24 cellular contexts compared by ENCODE assay signal in genomic region chrX:20240201-20240600, GRCh38. TPM values are rescaled to one million over a fixed set of nuclear protein-coding genes. Genes with fewer than 3 reads are reported as not detected.
DNase-seq lines count a peak whose midpoint lies in the region; ATAC-seq, FAIRE-seq and TF ChIP-seq lines count a peak whose summit lies in the region.
"Had no signal": no experiment of that assay in that cellular context is flagged by ENCODE, and none has a peak within 500 bp of the region (broad histone marks: within the 10 kb centered on the region; RNA-seq: fewer than 3 reads in every experiment).

No MANE protein-coding gene starts in this region.

- no peak for TF ChIP-seq POLR2A in GM12878 (IDR thresholded peaks at IDR 0.05; ENCODE audit: low read depth, low read length)

- POLR2A ChIA-PET in GM12878 (lab: Charles Lee): no interaction called here

- no peak overlapping the region for H3K4me3 ChIP-seq in CD4-positive, CD25-positive, alpha-beta regulatory T cell (ENCODE audit: low read depth, low read length)
- H3K4me3 ChIP-seq in GM12878 (no peak overlapping the region), fibroblast of the aortic adventitia (ENCODE audit: low read depth, low read length) (no peak overlapping the region), neural progenitor cell (no peak overlapping the region)
- H3K4me3 ChIP-seq: A549; BLaER1 treated with 17β-estradiol and CSF1 and Interleukin-3, amounts not matched to agents 10 nM and 100 nM; GM23338 had no signal

- no peaks in the 10 kb centered on the region for H3F3A ChIP-seq in neural progenitor cell (ENCODE audit: low read depth)

- H3K27ac Mint-ChIP-seq in CD4-positive, CD25-positive, alpha-beta regulatory T cell: peak overlapping the region in 2 of 3 donors; percentile 37 to 79
- no peak overlapping the region for H3K27ac Mint-ChIP-seq in neural progenitor cell
- H3K27ac Mint-ChIP-seq: CD14-positive monocyte, GM23338, H9 had no signal

- no peak for TF ChIP-seq CTCF in GM12878 (IDR thresholded peaks at IDR 0.05 in 2 of 3, conservative IDR thresholded peaks at IDR 0.05 in 1 of 3; ENCODE audit: control insufficient read depth in 2 of 3, extremely low read depth in 1 of 3, insufficient read depth in 1 of 3, low read depth in 3 of 3, low read length in 3 of 3)
- TF ChIP-seq CTCF in fibroblast of the aortic adventitia (IDR thresholded peaks at IDR 0.05; ENCODE audit: insufficient read depth, low read length): no peak
- TF ChIP-seq CTCF in neural progenitor cell (IDR thresholded peaks at IDR 0.05): no peak

- peaks cover 3% of the 10 kb centered on the region for H3K4me1 ChIP-seq in CD4-positive, CD25-positive, alpha-beta regulatory T cell (ENCODE audit: control insufficient read depth, insufficient read depth, low read length, poor library complexity, severe bottlenecking)
- H3K4me1 ChIP-seq in GM12878 (ENCODE audit: control insufficient read depth, insufficient read depth, low read length) (no peaks in the 10 kb centered on the region), neural progenitor cell (no peaks in the 10 kb centered on the region)
- H3K4me1 ChIP-seq: BE2C had no signal

- no peak overlapping the region for H2AFZ ChIP-seq in GM12878 (ENCODE audit: control insufficient read depth, low read depth, low read length)
- H2AFZ ChIP-seq in neural progenitor cell (replicated peaks): no peak overlapping the region
- H2AFZ ChIP-seq: GM23338 had no signal

- no peaks in the 10 kb centered on the region for H4K20me1 ChIP-seq in GM12878 (ENCODE audit: control insufficient read depth, insufficient read depth)
- no peaks in the 10 kb centered on the region for H4K20me1 ChIP-seq in neural progenitor cell (ENCODE audit: low read depth)

- intact Hi-C loops in GM12878 (cut with micrococcal nuclease; ENCODE audit: unreplicated experiment): no loop called here

- H3K27me3 Mint-ChIP-seq in CD4-positive, CD25-positive, alpha-beta regulatory T cell: no peaks in the 10 kb centered on the region
- no peaks in the 10 kb centered on the region for H3K27me3 Mint-ChIP-seq in neural progenitor cell (ENCODE audit: insufficient read depth, low read depth)
- H3K27me3 Mint-ChIP-seq: CD4-positive, alpha-beta memory T cell had no signal

- no peak for TF ChIP-seq EP300 in GM12878 (IDR thresholded peaks at IDR 0.05; ENCODE audit: borderline replicate concordance in 1 of 2, control insufficient read depth in 1 of 2, low read depth in 2 of 2, low read length in 2 of 2)

- no peak overlapping the region for H3K4me3 Mint-ChIP-seq in CD4-positive, CD25-positive, alpha-beta regulatory T cell
- no peak overlapping the region for H3K4me3 Mint-ChIP-seq in neural progenitor cell
- H3K4me3 Mint-ChIP-seq: CD14-positive monocyte, GM23338, H9 had no signal

- peak; percentile 31 for FAIRE-seq in GM12878 (lab: Jason Lieb, UNC)
- FAIRE-seq: G401.6, GM12891, GM19239 had no signal

- RAD21 ChIA-PET in GM12878 (lab: Charles Lee; ENCODE audit: unreplicated experiment): no interaction called here

- peaks cover 10% of the 10 kb centered on the region for H3K36me3 Mint-ChIP-seq in CD4-positive, CD25-positive, alpha-beta regulatory T cell
- H3K36me3 Mint-ChIP-seq in neural progenitor cell: peaks cover 16% of the 10 kb centered on the region

- no peak for ATAC-seq in CD4-positive, CD25-positive, alpha-beta regulatory T cell (ENCODE audit: low read depth in 2 of 2)
- no peak for ATAC-seq in GM12878
- ATAC-seq: A549, GM23338, HCT116 had no signal

- no peak for TF ChIP-seq RAD21 in GM12878 (IDR thresholded peaks at IDR 0.05; ENCODE audit: insufficient read depth, low read depth, low read length)

- no peaks in the 10 kb centered on the region; the same call in 1 of the 2 replicates for H3K79me2 ChIP-seq in GM12878 (ENCODE audit: control insufficient read depth, insufficient read depth, low read length)
- H3K79me2 ChIP-seq in neural progenitor cell (ENCODE audit: low read depth): peaks cover 15% of the 10 kb centered on the region

- no peak for DNase-seq in CD4-positive, CD25-positive, alpha-beta regulatory T cell
- DNase-seq in NCI-H226 (peak; percentile 76), GM12878 (ENCODE audit: low read depth, low spot score) (no peak), fibroblast of the aortic adventitia (ENCODE audit: low read depth) (peak; percentile 64), islet precursor cell (no peak), neural progenitor cell (ENCODE audit: low spot score) (no peak)
- no peak for DNase-seq in activated CD8-positive, alpha-beta memory T cell treated with anti-CD3 and anti-CD28 coated beads, Interleukin-2, amount 50 U/mL, for 4 hours
- DNase-seq: 8988T; ACHN; AML-193; BE2C; Caco-2; CD4-positive, alpha-beta memory T cell; DMS153; DND-41; H9 had no signal

- BruUV-seq in GM12878 (replicated peaks; lab: Mats Ljungman, UMichigan): no TSS peak

- peaks cover 16 to 28% (median 21%) of the 10 kb centered on the region in 4 donors for H3K4me1 Mint-ChIP-seq in CD4-positive, CD25-positive, alpha-beta regulatory T cell
- no peaks in the 10 kb centered on the region for H3K4me1 Mint-ChIP-seq in neural progenitor cell
- H3K4me1 Mint-ChIP-seq: GM23338, H9 had no signal

- in situ Hi-C loops in GM12878 (cut with MboI): no loop called here

- H3K36me3 ChIP-seq in CD4-positive, CD25-positive, alpha-beta regulatory T cell (ENCODE audit: control insufficient read depth, insufficient read depth, low read length): no peaks in the 10 kb centered on the region
- H3K36me3 ChIP-seq in GM12878 (ENCODE audit: control insufficient read depth in 2 of 2, insufficient read depth in 2 of 2, low read length in 1 of 2) (no peaks in the 10 kb centered on the region), neural progenitor cell (peaks cover 7% of the 10 kb centered on the region)
- H3K36me3 ChIP-seq: BE2C had no signal

- H3K4me2 ChIP-seq in GM12878 (ENCODE audit: control insufficient read depth, insufficient read depth) (no peak overlapping the region), neural progenitor cell (no peak overlapping the region)
- H3K4me2 ChIP-seq: A549; BLaER1 treated with 17β-estradiol and CSF1 and Interleukin-3, amounts not matched to agents 10 nM and 100 nM; GM23338 had no signal

- no peaks in the 10 kb centered on the region for H3K27me3 ChIP-seq in CD4-positive, CD25-positive, alpha-beta regulatory T cell (ENCODE audit: control insufficient read depth, insufficient read depth, low read length)
- no peaks in the 10 kb centered on the region for H3K27me3 ChIP-seq in GM12878 (replicated peaks in 1 of 2; ENCODE audit: control insufficient read depth in 2 of 2, insufficient read depth in 2 of 2, low read length in 1 of 2)
- H3K27me3 ChIP-seq in neural progenitor cell: no peaks in the 10 kb centered on the region
- H3K27me3 ChIP-seq: BE2C; BLaER1 treated with 17β-estradiol and CSF1 and Interleukin-3, amounts not matched to agents 10 nM and 100 nM had no signal

- no peak overlapping the region for H3K9ac ChIP-seq in GM12878 (ENCODE audit: control insufficient read depth, insufficient read depth, low read length)
- no peak overlapping the region for H3K9ac ChIP-seq in neural progenitor cell
- H3K9ac ChIP-seq: BLaER1 treated with 17β-estradiol and CSF1 and Interleukin-3, amounts not matched to agents 10 nM and 100 nM had no signal

- SMC1A ChIA-PET in GM12878 (lab: Charles Lee; ENCODE audit: uncharacterized antibody, unreplicated experiment): no interaction called here

- H3K9me3 Mint-ChIP-seq in CD4-positive, CD25-positive, alpha-beta regulatory T cell: peaks cover 0 to 5% (median 3%) of the 10 kb centered on the region in 7 donors
- H3K9me3 Mint-ChIP-seq in neural progenitor cell: peaks cover 24% of the 10 kb centered on the region
- H3K9me3 Mint-ChIP-seq: CD14-positive monocyte had no signal

- no peak overlapping the region for H3K27ac ChIP-seq in CD4-positive, CD25-positive, alpha-beta regulatory T cell (ENCODE audit: insufficient read depth, low read length, poor library complexity, severe bottlenecking)
- H3K27ac ChIP-seq in GM12878 (ENCODE audit: control insufficient read depth, insufficient read depth): no peak overlapping the region
- no peak overlapping the region for H3K27ac ChIP-seq in neural progenitor cell
- H3K27ac ChIP-seq: A549; BLaER1 treated with 17β-estradiol and CSF1 and Interleukin-3, amounts not matched to agents 10 nM and 100 nM had no signal

- CTCF ChIA-PET in GM12878 (lab: Yijun Ruan, JAX): no interaction called here

- H3K9me3 ChIP-seq in CD4-positive, CD25-positive, alpha-beta regulatory T cell (ENCODE audit: control insufficient read depth in 2 of 2, low read length in 2 of 2): no peaks in the 10 kb centered on the region
- H3K9me3 ChIP-seq in GM12878 (replicated peaks; ENCODE audit: control insufficient read depth, insufficient read depth, low read length) (no peaks in the 10 kb centered on the region), neural progenitor cell (ENCODE audit: low read depth) (peaks cover 12% of the 10 kb centered on the region)
- H3K9me3 ChIP-seq: BE2C, Caco-2 had no signal

TF ChIP-seq in GM12878, 131 proteins besides CTCF, POLR2A, EP300 and RAD21 (continues in another document):
- TF ChIP-seq LARP7 (IDR thresholded peaks at IDR 0.05): no peak

RNA-seq across cellular contexts. Expression of gene RPS6KA3, which starts 26.5 kb away (rescaled TPM):
- total RNA-seq in CD4-positive, CD25-positive, alpha-beta regulatory T cell: 56.1 TPM
- 10 to 100 TPM; 18.3 to 32.9 (median 21.4) TPM for polyA plus RNA-seq in CD4-positive, CD25-positive, alpha-beta regulatory T cell
- total RNA-seq in GM12878 (2013; cell fraction: nucleolus; rRNA removed): 35.9 and 36.5 TPM in 2 replicates
- 15.9 and 17.8 TPM in 2 replicates for total RNA-seq in GM12878 (2014; rRNA removed)
- 19.6 and 19.9 TPM in 2 replicates for total RNA-seq in GM12878 (2014; rRNA removed; fragmentation: Illumina TruSeq; extraction: Trizol)
- 17.7 and 20.9 TPM in 2 replicates for total RNA-seq in GM12878 (2021)
- 6.1 TPM for polyA plus RNA-seq in GM12878 (2011; ENCODE audit: low read depth)
- polyA plus RNA-seq in GM12878 (2011; rRNA removed): 35.6 and 50.8 TPM in 2 replicates
- polyA plus RNA-seq in GM12878 (2011; cell fraction: cytosol; rRNA removed): 19.7 and 19.9 TPM in 2 replicates
- polyA plus RNA-seq in GM12878 (2011; cell fraction: nucleus; rRNA removed): 14.2 and 17.2 TPM in 2 replicates
- polyA plus RNA-seq in GM12878 (2012): 9.3 and 12.8 TPM in 2 replicates
- polyA plus RNA-seq in GM12878 (2014; fragmentation: Illumina TruSeq; extraction: Trizol): 20.3 and 26.7 TPM in 2 replicates
- 1 to 10 TPM; 5.2 to 9.1 TPM for polyA plus RNA-seq in GM12878 (2014; fragmentation: Nextera tagmentation; extraction: Ambion mirVana)
- 12.6 and 15.7 TPM in 2 replicates for polyA plus RNA-seq in GM12878 (2014; rRNA removed)
- polyA plus RNA-seq in GM12878 (2016; fragmentation: Nextera tagmentation; extraction: Ambion mirVana): 1 to 10 TPM; 2.8 to 3.1 TPM
- 39.8 and 58.8 TPM in 2 replicates for polyA minus RNA-seq in GM12878 (2011; rRNA and poly(A)+ RNA removed)
- polyA minus RNA-seq in GM12878 (2011; cell fraction: cytosol; rRNA and poly(A)+ RNA removed): 16.7 TPM in 2 replicates
- 5.7 and 9.7 TPM in 2 replicates for polyA minus RNA-seq in GM12878 (2011; cell fraction: nucleus; rRNA and poly(A)+ RNA removed)
- 42.5 and 58.1 TPM in 2 replicates for total RNA-seq in fibroblast of the aortic adventitia (ENCODE audit: low replicate concordance)
- 20.9 and 32.2 TPM in 2 replicates for total RNA-seq in neural progenitor cell (ENCODE audit: low replicate concordance)

Comparison
In these comparisons a context has a peak if more than half of its experiments do, and no peak if none do; other contexts are left out.
1. DNase-seq: peak in NCI-H226 (single experiment) and fibroblast of the aortic adventitia (single experiment); none in CD4-positive, CD25-positive, alpha-beta regulatory T cell (0 of 3), GM12878 (single experiment), activated CD8-positive, alpha-beta memory T cell treated with anti-CD3 and anti-CD28 coated beads, Interleukin-2, amount 50 U/mL, for 4 hours (single experiment), islet precursor cell (single experiment) and neural progenitor cell (single experiment).